Comparison of ENCODE assay signal across 24 cellular contexts in genomic region chr4:89039735-89040338, GRCh38.
"Had no signal": no experiment of that assay in that cellular context is flagged by ENCODE, and none has a peak within 500 bp of the region (broad histone marks: within the 10 kb centered on the region; RNA-seq: fewer than 3 reads in every experiment).

No MANE protein-coding gene starts in this region.

- H3K9me3 ChIP-seq: body of pancreas, pancreas, psoas muscle, thoracic aorta had no signal

- H3K4me3 ChIP-seq: body of pancreas, cardiac muscle cell, esophagus muscularis mucosa, heart left ventricle, mucosa of descending colon, pancreas, psoas muscle, right atrium auricular region, spleen, thoracic aorta had no signal

- ATAC-seq: activated T-cell treated with anti-CD3 and anti-CD28 coated beads, Interleukin-2, amount 50 U/mL, for 4 hours; body of pancreas; effector memory CD8-positive, alpha-beta T cell; heart left ventricle; left colon; mucosa of descending colon; pancreas; psoas muscle had no signal

- DNase-seq: activated CD8-positive, alpha-beta memory T cell treated with anti-CD3 and anti-CD28 coated beads, Interleukin-2, amount 50 U/mL, for 48 hours; activated effector memory CD4-positive, alpha-beta T cell treated with Interleukin-2 at 50 U/mL for 16 hours; activated naive CD4-positive, alpha-beta T cell treated with anti-CD3 and anti-CD28 coated beads, Interleukin-2, amount 10 ng/mL, durations not matched to agents 7 days and 5 days; activated T-cell treated with anti-CD3 and anti-CD28 coated beads, Interleukin-2, amount 50 U/mL, for 4 hours; body of pancreas; dermis blood vessel endothelial cell; effector memory CD8-positive, alpha-beta T cell; heart left ventricle; left colon; mesendoderm; mucosa of descending colon; nephron progenitor cell; pancreas; psoas muscle; spleen; stimulated activated CD4-positive, alpha-beta T cell treated with anti-CD3 and anti-CD28 coated beads, Interleukin-4, amount 100 ng/mL, for 1 hour; stimulated activated naive CD4-positive, alpha-beta T cell; T-helper 9 cell had no signal

- H3K4me1 ChIP-seq: body of pancreas, esophagus muscularis mucosa, heart left ventricle, pancreas, psoas muscle, right atrium auricular region, spleen had no signal

- H3K27me3 ChIP-seq: body of pancreas, cardiac muscle cell, esophagus muscularis mucosa, heart left ventricle, pancreas, right atrium auricular region, spleen had no signal

- H3K36me3 ChIP-seq: cardiac muscle cell, esophagus muscularis mucosa, heart left ventricle, pancreas, right atrium auricular region, thoracic aorta had no signal

- H3K27ac ChIP-seq: body of pancreas, cardiac muscle cell, esophagus muscularis mucosa, heart left ventricle, pancreas, psoas muscle, right atrium auricular region, spleen, thoracic aorta had no signal

- FAIRE-seq: endothelial cell of umbilical vein, keratinocyte, pancreas had no signal
